8 cellular contexts compared by ENCODE assay signal in genomic region chr13:52652170-52652979, GRCh38.
A peak's percentile ranks its signal among the peaks of the same experiment; 100 is the strongest.
DNase-seq lines count a peak whose midpoint lies in the region; ATAC-seq and TF ChIP-seq lines count a peak whose summit lies in the region.

SUGT1 (plus strand) TSS chr13:52652836; CDS start chr13:52652921, 85 bp downstream.

- H3K27ac ChIP-seq in 22Rv1 = peak within 1 kb of the TSS; percentile 97

- ATAC-seq in GM18511 (IDR thresholded peaks at IDR 0.05; ENCODE audit: unreplicated experiment) (peak; percentile 95), HG03039 (IDR thresholded peaks at IDR 0.05; ENCODE audit: unreplicated experiment) (peak; percentile 95)

- DNase-seq in NCI-H2081 (lab: John Stamatoyannopoulos, UW) = peak; percentile 95 to 97
- peak; percentile 72 for DNase-seq in T1000 (lab: John Stamatoyannopoulos, UW)
- DNase-seq in astrocyte of the spinal cord (ENCODE audit: low read depth, low spot score) = peak; percentile 99
- DNase-seq in hypothalamus (lab: John Stamatoyannopoulos, UW) = peak; percentile 88 to 100 (median 97)
- DNase-seq in retinal pigment epithelial cell (ENCODE audit: low read depth) = peak; percentile 93

- H3K4me3 ChIP-seq in astrocyte of the spinal cord (ENCODE audit: low read depth, low read length) (peak within 1 kb of the TSS; percentile 91), retinal pigment epithelial cell (ENCODE audit: low read length) (peak within 1 kb of the TSS; percentile 96)

- in situ Hi-C loops in astrocyte of the spinal cord (cut with HindIII; ENCODE audit: low sequenced_read_pairs) = no loop called here

- TF ChIP-seq CTCF in 22Rv1 (IDR thresholded peaks at IDR 0.05) (peak; percentile 75), astrocyte of the spinal cord (IDR thresholded peaks at IDR 0.05; ENCODE audit: low read depth, low read length) (peak; percentile 78), retinal pigment epithelial cell (conservative IDR thresholded peaks at IDR 0.05; ENCODE audit: low read depth, low read length) (peak; percentile 73)

Comparison
In these comparisons a context has a peak if more than half of its experiments do, and no peak if none do; other contexts are left out.
1. Peak in every context shown above with its lines: DNase-seq, ATAC-seq, H3K4me3 ChIP-seq and H3K27ac ChIP-seq.